ENCODE assay signal across 20 cellular contexts in genomic region chr6:90605749-90606344, GRCh38.
"Had no signal": no experiment of that assay in that cellular context is flagged by ENCODE, and none has a peak within 500 bp of the region (broad histone marks: within the 10 kb centered on the region; RNA-seq: fewer than 3 reads in every experiment).

No MANE protein-coding gene starts in this region.

- H3K27ac Mint-ChIP-seq: activated CD4-positive, alpha-beta memory T cell treated with anti-CD3 and anti-CD28 coated beads, Interleukin-2, amount 10 ng/mL, durations not matched to agents 7 days and 5 days; activated CD4-positive, alpha-beta T cell treated with anti-CD3 and anti-CD28 coated beads for 36 hours; activated naive CD4-positive, alpha-beta T cell treated with anti-CD3 and anti-CD28 coated beads for 36 hours; activated naive CD8-positive, alpha-beta T cell; activated T-helper 17 cell treated with anti-CD3 and anti-CD28 coated beads, Interleukin-2, amount 50 U/mL, for 72 hours; T-helper 1 cell treated with Interleukin-12 subunit alpha and Interleukin-12 subunit beta and Interleukin-4 antibody, amounts not matched to agents 30 μg/mL and 1 μg/mL, for 36 hours had no signal

- H3K36me3 ChIP-seq: brain microvascular endothelial cell, cardiac muscle cell had no signal

- H3K4me3 ChIP-seq: cardiac muscle cell had no signal

- H3K36me3 Mint-ChIP-seq: activated naive CD8-positive, alpha-beta T cell had no signal

- H3K4me3 Mint-ChIP-seq: activated CD4-positive, alpha-beta memory T cell treated with anti-CD3 and anti-CD28 coated beads, Interleukin-2, amount 10 ng/mL, durations not matched to agents 7 days and 5 days; activated CD4-positive, alpha-beta T cell treated with anti-CD3 and anti-CD28 coated beads for 36 hours; activated naive CD4-positive, alpha-beta T cell treated with anti-CD3 and anti-CD28 coated beads for 36 hours; activated naive CD8-positive, alpha-beta T cell; activated T-helper 17 cell treated with anti-CD3 and anti-CD28 coated beads, Interleukin-2, amount 50 U/mL, for 72 hours; T-helper 1 cell treated with Interleukin-12 subunit alpha and Interleukin-12 subunit beta and Interleukin-4 antibody, amounts not matched to agents 30 μg/mL and 1 μg/mL, for 36 hours had no signal

- ATAC-seq: activated CD4-positive, alpha-beta T cell treated with anti-CD3 and anti-CD28 coated beads for 36 hours; activated T-helper 17 cell treated with anti-CD3 and anti-CD28 coated beads, Interleukin-2, amount 50 U/mL, for 72 hours; PC-3 had no signal

- H3K27me3 ChIP-seq: brain microvascular endothelial cell, cardiac muscle cell had no signal

- H3K9me3 Mint-ChIP-seq: activated CD4-positive, alpha-beta memory T cell treated with anti-CD3 and anti-CD28 coated beads, Interleukin-2, amount 10 ng/mL, durations not matched to agents 7 days and 5 days; activated naive CD4-positive, alpha-beta T cell treated with anti-CD3 and anti-CD28 coated beads for 36 hours; activated T-helper 17 cell treated with anti-CD3 and anti-CD28 coated beads, Interleukin-2, amount 50 U/mL, for 72 hours; T-helper 1 cell treated with Interleukin-12 subunit alpha and Interleukin-12 subunit beta and Interleukin-4 antibody, amounts not matched to agents 30 μg/mL and 1 μg/mL, for 36 hours had no signal

- H3K27ac ChIP-seq: brain microvascular endothelial cell, cardiac muscle cell, VCaP had no signal

- DNase-seq: activated CD4-positive, alpha-beta memory T cell treated with anti-CD3 and anti-CD28 coated beads, Interleukin-2, amount 10 ng/mL, durations not matched to agents 7 days and 5 days; activated CD4-positive, alpha-beta T cell treated with anti-CD3 and anti-CD28 coated beads for 36 hours; activated CD4-positive, alpha-beta T cell treated with anti-CD3 and anti-CD28 coated beads, Interleukin-2, amount 50 U/mL, for 1 hour; activated gamma-delta T cell; activated naive CD4-positive, alpha-beta T cell treated with anti-CD3 and anti-CD28 coated beads for 36 hours; activated T-cell treated with anti-CD3 and anti-CD28 coated beads for 4 hours; activated T-cell treated with anti-CD3 and anti-CD28 coated beads, Interleukin-2, amount 50 U/mL, for 48 hours; brain microvascular endothelial cell; NCI-H1092; NCI-H1417; NCI-H2081; NCI-H446; NCI-H524; PC-3; SHP77 treated with DMSO at 0.1 percent for 48 hours had no signal
